Comparison of ENCODE assay signal across 8 cellular contexts in genomic region chr2:231674587-231675334, GRCh38. TPM values are rescaled to one million over a fixed set of nuclear protein-coding genes. Genes with fewer than 3 reads are reported as not detected.
DNase-seq lines count a peak whose midpoint lies in the region; ATAC-seq and TF ChIP-seq lines count a peak whose summit lies in the region.

No MANE protein-coding gene starts in this region.

- ATAC-seq in GM18502 (IDR thresholded peaks at IDR 0.05; ENCODE audit: poor library complexity, unreplicated experiment) (peak; percentile 38), HG03439 (IDR thresholded peaks at IDR 0.05; ENCODE audit: unreplicated experiment) (peak; percentile 30)
- peak; percentile 90 to 92 for ATAC-seq in activated T-cell treated with anti-CD3 and anti-CD28 coated beads, Interleukin-2, amount 50 U/mL, for 72 hours (replicated peaks in 1 of 2)

- no CpG with 5 or more reads among the region's 20 CpGs for WGBS in neuronal stem cell (ENCODE audit: extremely low coverage in 2 of 2, insufficient read length in 2 of 2, insufficient replicate concordance in 1 of 2), 2 donors
- WGBS in thymus = 41% methylated on average over 20 of the region's 20 CpGs

- peak; percentile 94 for TF ChIP-seq CTCF in OCI-LY7 (conservative IDR thresholded peaks at IDR 0.05; ENCODE audit: low read length)

- H3K79me2 ChIP-seq in OCI-LY7 (ENCODE audit: insufficient read depth, low read depth, low read length) = no peaks in the 10 kb centered on the region

- BruUV-seq in OCI-LY7 (replicated peaks; lab: Mats Ljungman, UMichigan) = no TSS peak

- H3K14ac ChIP-seq in neuronal stem cell (ENCODE audit: low read length) = no peak overlapping the region

- no peaks in the 10 kb centered on the region for H3K27me3 ChIP-seq in neuronal stem cell (ENCODE audit: control insufficient read depth in 3 of 3, insufficient read depth in 3 of 3, low read depth in 1 of 3, low read length in 3 of 3)
- no peaks in the 10 kb centered on the region for H3K27me3 ChIP-seq in thymus (ENCODE audit: control insufficient read depth, insufficient read depth)

- no peaks in the 10 kb centered on the region for H3K9me3 Mint-ChIP-seq in activated T-cell treated with anti-CD3 and anti-CD28 coated beads, Interleukin-2, amount 50 U/mL, for 72 hours

- no peaks in the 10 kb centered on the region for H3K79me1 ChIP-seq in neuronal stem cell (ENCODE audit: low read depth, low read length)

- intact Hi-C loops in OCI-LY7 (cut with micrococcal nuclease; ENCODE audit: unreplicated experiment) = loop anchor here (1.0 to 10.0 kb wide), 10 partner anchors 12 to 280 kb away; partner anchors contain the start of genes B3GNT7, COPS7B, NCL and PDE6D

- CTCF ChIA-PET in OCI-LY7 (lab: Charles Lee; ENCODE audit: unreplicated experiment) = interaction anchor here (0.6 to 6.4 kb wide), 14 partner anchors 8 to 1818 kb away, joined by 3 to 136 read pairs (median 3); partner anchors contain the start of gene PTMA

- no peak overlapping the region for H2BK120ac ChIP-seq in neuronal stem cell (ENCODE audit: low read depth, low read length)

- H3K36me3 ChIP-seq in OCI-LY7 (ENCODE audit: insufficient read depth, low read length) (no peaks in the 10 kb centered on the region), neuronal stem cell (replicated peaks in 1 of 2; ENCODE audit: control insufficient read depth in 2 of 2, insufficient read depth in 2 of 2, low read length in 2 of 2) (no peaks in the 10 kb centered on the region), thymus (ENCODE audit: control insufficient read depth, insufficient read depth) (no peaks in the 10 kb centered on the region)

- H2AK5ac ChIP-seq in neuronal stem cell (ENCODE audit: low read depth, low read length) = peak overlapping the region; percentile 5

- peak overlapping the region; percentile 78 for H3K4me3 ChIP-seq in OCI-LY7 (ENCODE audit: low read depth, low read length, poor library complexity, severe bottlenecking)
- H3K4me3 ChIP-seq in neuronal stem cell (ENCODE audit: low read length in 2 of 2) = no peak overlapping the region
- no peak overlapping the region for H3K4me3 ChIP-seq in thymus (ENCODE audit: low read length)

- no peak overlapping the region for H2BK12ac ChIP-seq in neuronal stem cell (ENCODE audit: low read length)

- no peaks in the 10 kb centered on the region for H3K36me3 Mint-ChIP-seq in activated T-cell treated with anti-CD3 and anti-CD28 coated beads, Interleukin-2, amount 50 U/mL, for 72 hours (ENCODE audit: insufficient read depth in 2 of 2)

- no peak overlapping the region for H3K27ac Mint-ChIP-seq in activated T-cell treated with anti-CD3 and anti-CD28 coated beads, Interleukin-2, amount 50 U/mL, for 72 hours

- H3K4me1 Mint-ChIP-seq in activated T-cell treated with anti-CD3 and anti-CD28 coated beads, Interleukin-2, amount 50 U/mL, for 72 hours (ENCODE audit: low read depth) = peaks cover 18% of the 10 kb centered on the region

- H3K4me2 ChIP-seq in OCI-LY7 (ENCODE audit: low read length) = peak overlapping the region; percentile 97
- H3K4me2 ChIP-seq in neuronal stem cell (ENCODE audit: insufficient read depth, low read length, poor library complexity, severe bottlenecking) = no peak overlapping the region

- DNase-seq in AG08395 (ENCODE audit: low spot score) (peak; percentile 60), OCI-LY7 (ENCODE audit: low spot score) (peak; percentile 99), fibroblast of the conjunctiva (ENCODE audit: low read depth) (peak; percentile 26), neuronal stem cell (ENCODE audit: low spot score) (peak; percentile 72)
- DNase-seq in activated T-cell treated with anti-CD3 and anti-CD28 coated beads, Interleukin-2, amount 50 U/mL, for 72 hours = peak; percentile 80 to 81

- H3K4me3 Mint-ChIP-seq in activated T-cell treated with anti-CD3 and anti-CD28 coated beads, Interleukin-2, amount 50 U/mL, for 72 hours = peak overlapping the region in 1 of 2 donors; percentile 34

- H4K91ac ChIP-seq in neuronal stem cell (ENCODE audit: low read depth, low read length, poor library complexity) = no peak overlapping the region

- H3K9ac ChIP-seq in neuronal stem cell (ENCODE audit: low read depth, low read length, poor library complexity) = no peak overlapping the region

- no peaks in the 10 kb centered on the region for H3K27me3 Mint-ChIP-seq in activated T-cell treated with anti-CD3 and anti-CD28 coated beads, Interleukin-2, amount 50 U/mL, for 72 hours (ENCODE audit: low read depth)

- H3K9me3 ChIP-seq in OCI-LY7 (ENCODE audit: low read length) = no peaks in the 10 kb centered on the region
- no peaks in the 10 kb centered on the region for H3K9me3 ChIP-seq in neuronal stem cell (replicated peaks in 1 of 2; ENCODE audit: control insufficient read depth in 2 of 2, insufficient read depth in 1 of 2, low read depth in 1 of 2, low read length in 2 of 2)
- H3K9me3 ChIP-seq in thymus (ENCODE audit: control insufficient read depth) = no peaks in the 10 kb centered on the region

- no peak overlapping the region for H3K4ac ChIP-seq in neuronal stem cell (ENCODE audit: low read length)

- no peak overlapping the region for H2AFZ ChIP-seq in OCI-LY7 (ENCODE audit: low read length)
- peak overlapping the region; percentile 84 for H2AFZ ChIP-seq in neuronal stem cell (ENCODE audit: low read length)

- H4K8ac ChIP-seq in neuronal stem cell (ENCODE audit: low read depth, low read length) = no peak overlapping the region

- H2BK5ac ChIP-seq in neuronal stem cell (ENCODE audit: low read length) = peak overlapping the region; percentile 56

- H3K27ac ChIP-seq in OCI-LY7 (ENCODE audit: low read depth, low read length, poor library complexity, severe bottlenecking) (peak overlapping the region; percentile 99), neuronal stem cell (replicated peaks; ENCODE audit: low read length) (peak overlapping the region; percentile 8), thymus (ENCODE audit: low read depth) (peak overlapping the region; percentile 20)

- no peaks in the 10 kb centered on the region for H3K9me2 ChIP-seq in OCI-LY7 (ENCODE audit: insufficient read depth, low read length)

- POLR2A ChIA-PET in OCI-LY7 (lab: Charles Lee) = interaction anchor here (0.6 to 7.4 kb wide), 17 partner anchors 8 to 66 kb away, joined by 3 to 201 read pairs (median 4); partner anchors contain the start of gene PTMA

- H3K23ac ChIP-seq in neuronal stem cell (ENCODE audit: low read depth, low read length, poor library complexity) = no peak overlapping the region

- peak overlapping the region; percentile 88 for H3K18ac ChIP-seq in neuronal stem cell (ENCODE audit: low read length)

- peaks cover 84% of the 10 kb centered on the region for H3K4me1 ChIP-seq in OCI-LY7 (ENCODE audit: insufficient read depth, low read length, poor library complexity, severe bottlenecking)
- H3K4me1 ChIP-seq in neuronal stem cell (ENCODE audit: control insufficient read depth in 2 of 2, insufficient read depth in 1 of 2, low read depth in 1 of 2, low read length in 2 of 2) = peaks cover 27 to 30% of the 10 kb centered on the region in 2 donors
- peaks cover 27% of the 10 kb centered on the region for H3K4me1 ChIP-seq in thymus (ENCODE audit: control insufficient read depth, insufficient read depth, low read length)

- H2BK15ac ChIP-seq in neuronal stem cell (ENCODE audit: low read length) = peak overlapping the region; percentile 69

- H4K20me1 ChIP-seq in OCI-LY7 (ENCODE audit: insufficient read depth, low read length) = no peaks in the 10 kb centered on the region

RNA-seq across cellular contexts. Expression of gene PTMA, which starts 33.6 kb away (rescaled TPM):
- 2,780 and 3,271 TPM in 2 replicates for total RNA-seq in OCI-LY7 (2014; rRNA removed; shearing (Covaris generic))
- total RNA-seq in OCI-LY7 (2022) = 3,053 and 3,088 TPM in 2 replicates
- total RNA-seq in activated T-cell treated with anti-CD3 and anti-CD28 coated beads, Interleukin-2, amount 50 U/mL, for 72 hours = 1,000 to 10,000 TPM; 1,057 to 1,154 TPM
- 3,606 TPM for polyA plus RNA-seq in neuronal stem cell (2013, experiment 1 of 2)
- polyA plus RNA-seq in neuronal stem cell (2013, experiment 2 of 2) = 3,678 TPM
- polyA plus RNA-seq in thymus = 2,183 TPM

Comparison
In these comparisons a context has a peak if more than half of its experiments do, and no peak if none do; other contexts are left out.
1. DNase-seq: peak in every context shown above with its lines; median percentile 99 in OCI-LY7; 80 in activated T-cell treated with anti-CD3 and anti-CD28 coated beads, Interleukin-2, amount 50 U/mL, for 72 hours; 72 in neuronal stem cell; 60 in AG08395; 26 in fibroblast of the conjunctiva.
2. ATAC-seq: peak in every context shown above with its lines; median percentile 91 in activated T-cell treated with anti-CD3 and anti-CD28 coated beads, Interleukin-2, amount 50 U/mL, for 72 hours; 38 in GM18502; 30 in HG03439.
3. H3K27ac ChIP-seq: peak in every context shown above with its lines; median percentile 99 in OCI-LY7; 20 in thymus; 8 in neuronal stem cell.